In the genomic region with DNA sequence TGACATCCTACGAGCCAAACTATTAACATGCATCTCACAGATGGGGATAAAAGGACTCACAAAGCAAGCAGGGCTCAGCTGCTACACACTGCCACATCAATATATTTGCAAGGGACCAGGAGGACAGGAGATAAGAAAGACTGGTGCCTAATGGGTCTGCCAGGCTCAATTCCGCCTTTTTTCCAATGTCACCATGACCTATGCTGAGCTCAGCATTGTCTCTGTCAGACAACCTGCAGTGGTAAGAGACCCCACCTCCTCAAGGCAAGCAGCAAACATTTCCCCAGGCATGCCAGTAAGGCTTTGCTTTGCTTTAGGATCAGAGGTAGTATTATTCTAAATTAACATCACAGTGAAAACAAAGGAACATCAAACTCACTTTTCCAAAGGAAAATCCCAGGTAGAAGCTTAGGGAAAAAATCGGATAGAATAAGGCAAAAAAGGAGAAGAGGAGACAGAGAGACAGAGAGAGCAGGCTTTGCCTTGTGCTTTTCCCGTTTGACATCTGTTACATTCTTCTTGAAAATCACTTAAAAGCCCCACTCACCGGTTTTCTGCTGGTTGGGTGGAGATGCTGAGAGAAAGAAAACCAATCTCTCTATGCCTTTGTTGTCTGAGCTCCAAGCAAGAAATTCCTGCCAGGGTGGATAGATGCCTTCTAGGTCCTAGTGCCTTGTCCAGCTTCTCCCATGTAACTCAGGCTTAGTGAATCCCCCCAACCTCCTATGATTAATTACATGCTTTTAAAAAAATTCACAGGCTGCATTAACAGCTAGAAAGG, we compare ENCODE assay signal across 16 cellular contexts. TPM values are rescaled to one million over a fixed set of nuclear protein-coding genes. Genes with fewer than 3 reads are reported as not detected.
DNase-seq lines count a peak whose midpoint lies in the region; ATAC-seq, FAIRE-seq and TF ChIP-seq lines count a peak whose summit lies in the region.
"Had no signal": no experiment of that assay in that cellular context is flagged by ENCODE, and none has a peak within 500 bp of the region (broad histone marks: within the 10 kb centered on the region; RNA-seq: fewer than 3 reads in every experiment).

A gene (minus strand): TSS at position 602 of the 781 bp plus-strand sequence. CDS start 1,794 bp downstream, outside the sequence.

- H3K27me3 ChIP-seq in endodermal cell (ENCODE audit: control insufficient read depth, insufficient read depth, low read length, poor library complexity, severe bottlenecking) (no peaks in the 10 kb centered on the region), neuron (ENCODE audit: insufficient read depth, low read length) (no peaks in the 10 kb centered on the region)
- H3K27me3 ChIP-seq: neutrophil had no signal

- FAIRE-seq in GM19239 (lab: Jason Lieb, UNC), result no peak

- peaks cover 24% of the 10 kb centered on the region for H3K4me1 Mint-ChIP-seq in endodermal cell
- H3K4me1 Mint-ChIP-seq in activated T-cell treated with anti-CD3 and anti-CD28 coated beads, Interleukin-2, amount 50 U/mL, for 72 hours (ENCODE audit: low read depth), result no peaks in the 10 kb centered on the region

- peak within 1 kb of the TSS; percentile 14 for H3K4me3 Mint-ChIP-seq in endodermal cell
- no peak within 1 kb of the TSS for H3K4me3 Mint-ChIP-seq in activated T-cell treated with anti-CD3 and anti-CD28 coated beads, Interleukin-2, amount 50 U/mL, for 72 hours
- H3K4me3 Mint-ChIP-seq: activated CD4-positive, alpha-beta memory T cell treated with anti-CD3 and anti-CD28 coated beads for 36 hours had no signal

- H3K4me3 ChIP-seq in endodermal cell (ENCODE audit: low read length) (no peak within 1 kb of the TSS), neuron (ENCODE audit: low read length) (peak within 1 kb of the TSS; percentile 51)

- WGBS in endodermal cell (ENCODE audit: insufficient coverage in 1 of 2, insufficient read length in 1 of 2), 2 experiments, result 28% methylated on average over 4 of the region's 5 CpGs; no CpG with 5 or more reads in 1 of the 2 experiments

- H3K36me3 ChIP-seq in endodermal cell (ENCODE audit: control insufficient read depth, insufficient read depth, low read length) (no peaks in the 10 kb centered on the region), neuron (ENCODE audit: insufficient read depth, low read length) (no peaks in the 10 kb centered on the region)
- H3K36me3 ChIP-seq: neutrophil had no signal

- no peak within 1 kb of the TSS for H3K9ac ChIP-seq in endodermal cell (ENCODE audit: extremely low read depth, low read length, poor library complexity, severe bottlenecking)

- TF ChIP-seq CTCF in endodermal cell (conservative IDR thresholded peaks at IDR 0.05), result no peak

- H3K4me1 ChIP-seq in endodermal cell (ENCODE audit: control insufficient read depth, insufficient read depth, low read length), result no peaks in the 10 kb centered on the region
- peaks cover 11% of the 10 kb centered on the region for H3K4me1 ChIP-seq in neuron (ENCODE audit: insufficient read depth, low read length)

- H2AFZ ChIP-seq in neuron (ENCODE audit: low read depth, low read length), result no peak within 1 kb of the TSS

- peak within 1 kb of the TSS; percentile 22 for H3K27ac Mint-ChIP-seq in endodermal cell
- no peak within 1 kb of the TSS for H3K27ac Mint-ChIP-seq in activated T-cell treated with anti-CD3 and anti-CD28 coated beads, Interleukin-2, amount 50 U/mL, for 72 hours
- H3K27ac Mint-ChIP-seq: activated CD4-positive, alpha-beta memory T cell treated with anti-CD3 and anti-CD28 coated beads for 36 hours had no signal

- H3K9me3 ChIP-seq in endodermal cell (ENCODE audit: control insufficient read depth, low read length) (no peaks in the 10 kb centered on the region), neuron (ENCODE audit: low read length) (no peaks in the 10 kb centered on the region)
- H3K9me3 ChIP-seq: neutrophil had no signal

- DNase-seq in NCI-H1092 (lab: John Stamatoyannopoulos, UW) (peak; percentile 38), NCI-H2227 (lab: John Stamatoyannopoulos, UW; ENCODE audit: unreplicated experiment) (peak; percentile 63), endodermal cell (peak; percentile 61), GM19239 (ENCODE audit: insufficient read length, low spot score) (no peak)
- DNase-seq in activated T-cell treated with anti-CD3 and anti-CD28 coated beads, Interleukin-2, amount 50 U/mL, for 72 hours, result no peak
- DNase-seq: activated CD4-positive, alpha-beta memory T cell treated with anti-CD3 and anti-CD28 coated beads for 36 hours; C1 segment of cervical spinal cord; left ventricle myocardium superior had no signal

- no peak for ATAC-seq in activated T-cell treated with anti-CD3 and anti-CD28 coated beads, Interleukin-2, amount 50 U/mL, for 72 hours (replicated peaks in 1 of 2)
- no peak for ATAC-seq in GM21447 (IDR thresholded peaks at IDR 0.05; ENCODE audit: unreplicated experiment)
- no peak for ATAC-seq in HG03108 (IDR thresholded peaks at IDR 0.05; ENCODE audit: unreplicated experiment)
- ATAC-seq: HCT116, left ventricle myocardium superior had no signal

- H3K36me3 Mint-ChIP-seq in endodermal cell (ENCODE audit: low read depth), result no peaks in the 10 kb centered on the region
- H3K36me3 Mint-ChIP-seq in activated T-cell treated with anti-CD3 and anti-CD28 coated beads, Interleukin-2, amount 50 U/mL, for 72 hours (ENCODE audit: insufficient read depth in 2 of 2), result no peaks in the 10 kb centered on the region
- H3K36me3 Mint-ChIP-seq: activated CD4-positive, alpha-beta memory T cell treated with anti-CD3 and anti-CD28 coated beads for 36 hours had no signal

- H3K27ac ChIP-seq in endodermal cell (ENCODE audit: low read depth, low read length), result peak within 1 kb of the TSS; percentile 93
- H3K27ac ChIP-seq: neutrophil had no signal

- no peaks in the 10 kb centered on the region for H3K27me3 Mint-ChIP-seq in endodermal cell (ENCODE audit: insufficient read depth)
- peaks cover 40% of the 10 kb centered on the region for H3K27me3 Mint-ChIP-seq in activated T-cell treated with anti-CD3 and anti-CD28 coated beads, Interleukin-2, amount 50 U/mL, for 72 hours (ENCODE audit: low read depth)

- H3K9me3 Mint-ChIP-seq in endodermal cell, result no peaks in the 10 kb centered on the region
- no peaks in the 10 kb centered on the region for H3K9me3 Mint-ChIP-seq in activated T-cell treated with anti-CD3 and anti-CD28 coated beads, Interleukin-2, amount 50 U/mL, for 72 hours
- H3K9me3 Mint-ChIP-seq: activated CD4-positive, alpha-beta memory T cell treated with anti-CD3 and anti-CD28 coated beads for 36 hours had no signal

RNA-seq across cellular contexts. Expression of the gene that starts here (rescaled TPM):
- 1 to 10 TPM in 1 of 2 donors, under 1 TPM in 1; 0.66 to 1.1 TPM for total RNA-seq in endodermal cell
- 40.5 TPM for polyA plus RNA-seq in endodermal cell (2013, experiment 1 of 2)
- 35.1 TPM for polyA plus RNA-seq in endodermal cell (2013, experiment 2 of 2)
- not detected for total RNA-seq in activated T-cell treated with anti-CD3 and anti-CD28 coated beads, Interleukin-2, amount 50 U/mL, for 72 hours
- total RNA-seq: activated CD4-positive, alpha-beta memory T cell treated with anti-CD3 and anti-CD28 coated beads for 36 hours; Daoy; glomerular endothelial cell; left ventricle myocardium superior; NCI-H460 had no signal

Comparison
In these comparisons a context has a peak if more than half of its experiments do, and no peak if none do; other contexts are left out.
1. DNase-seq: peak in NCI-H1092 (single experiment), NCI-H2227 (single experiment) and endodermal cell (single experiment); none in GM19239 (single experiment) and activated T-cell treated with anti-CD3 and anti-CD28 coated beads, Interleukin-2, amount 50 U/mL, for 72 hours (0 of 2).